Comparison of ENCODE assay signal across 13 cellular contexts in the genomic region with DNA sequence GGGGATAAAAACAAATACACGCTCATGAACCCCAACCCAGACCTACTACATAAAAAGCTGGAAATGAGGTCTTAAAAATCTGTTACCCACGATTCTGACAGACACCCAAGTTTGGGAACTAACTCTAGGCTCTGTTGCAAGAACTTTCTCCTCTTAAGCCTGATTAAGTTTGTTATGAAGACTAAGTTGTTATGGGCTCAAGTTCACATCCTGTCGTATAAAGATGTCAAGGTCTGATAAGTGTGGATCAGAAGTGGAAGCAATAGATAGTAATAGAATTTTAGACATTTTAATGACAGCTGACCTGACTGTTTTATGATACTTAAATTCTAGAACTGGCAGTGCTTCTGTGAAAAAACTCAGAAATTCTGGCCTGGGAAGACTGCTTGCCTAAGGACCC. TPM values are rescaled to one million over a fixed set of nuclear protein-coding genes. Genes with fewer than 3 reads are reported as not detected.
DNase-seq lines count a peak whose midpoint lies in the region; ATAC-seq, FAIRE-seq and TF ChIP-seq lines count a peak whose summit lies in the region.
"Had no signal": no experiment of that assay in that cellular context is flagged by ENCODE, and none has a peak within 500 bp of the region (broad histone marks: within the 10 kb centered on the region; RNA-seq: fewer than 3 reads in every experiment).

No MANE protein-coding gene starts in this region.

- H3K4me3 Mint-ChIP-seq in activated CD8-positive, alpha-beta T cell treated with anti-CD3 and anti-CD28 coated beads, Interleukin-2, amount 10 ng/mL, durations not matched to agents 7 days and 5 days: peak overlapping the region; percentile 63
- H3K4me3 Mint-ChIP-seq in memory B cell: no peak overlapping the region
- H3K4me3 Mint-ChIP-seq: H9 had no signal

- H3K4me1 Mint-ChIP-seq in activated CD8-positive, alpha-beta T cell treated with anti-CD3 and anti-CD28 coated beads, Interleukin-2, amount 10 ng/mL, durations not matched to agents 7 days and 5 days (ENCODE audit: low read depth): peaks cover 93% of the 10 kb centered on the region
- peaks cover 51% of the 10 kb centered on the region for H3K4me1 Mint-ChIP-seq in memory B cell

- no peak overlapping the region for H3K4me2 ChIP-seq in HepG2 (ENCODE audit: low read depth, low read length)

- TF ChIP-seq RAD21 in liver (IDR thresholded peaks at IDR 0.05) (no peak), HepG2 (CRISPR knock-in tag; IDR thresholded peaks at IDR 0.05) (no peak)

- intact Hi-C loops in HepG2 (cut with micrococcal nuclease; ENCODE audit: unreplicated experiment): no loop called here
- intact Hi-C loops in Right ventricle myocardium inferior (cut with DNase I): no loop called here

- no peaks in the 10 kb centered on the region for H3K27me3 ChIP-seq in liver (ENCODE audit: control insufficient read depth in 4 of 4, insufficient read depth in 4 of 4, low read length in 3 of 4)
- H3K27me3 ChIP-seq in HepG2 (ENCODE audit: control insufficient read depth in 1 of 2, insufficient read depth in 2 of 2, low read length in 2 of 2): no peaks in the 10 kb centered on the region
- H3K27me3 ChIP-seq: brain microvascular endothelial cell had no signal

- no peak overlapping the region for H3K4me3 ChIP-seq in liver (ENCODE audit: low read depth in 1 of 3, low read length in 3 of 3)
- H3K4me3 ChIP-seq in HepG2 (replicated peaks in 1 of 3; ENCODE audit: insufficient read depth in 1 of 3, low read depth in 2 of 3, low read length in 3 of 3): no peak overlapping the region
- H3K4me3 ChIP-seq: skin epidermis had no signal

- H3K36me3 Mint-ChIP-seq in activated CD8-positive, alpha-beta T cell treated with anti-CD3 and anti-CD28 coated beads, Interleukin-2, amount 10 ng/mL, durations not matched to agents 7 days and 5 days (ENCODE audit: low read depth): peaks cover 71% of the 10 kb centered on the region
- H3K36me3 Mint-ChIP-seq in memory B cell: no peaks in the 10 kb centered on the region

- ATAC-seq in HepG2 (no peak), memory B cell (ENCODE audit: low read depth) (no peak), Right ventricle myocardium inferior (no peak), GM21786 (IDR thresholded peaks at IDR 0.05; ENCODE audit: unreplicated experiment) (no peak)
- ATAC-seq in activated CD8-positive, alpha-beta T cell treated with anti-CD3 and anti-CD28 coated beads, Interleukin-2, amount 10 ng/mL, durations not matched to agents 7 days and 5 days: no peak

- peaks cover 99% of the 10 kb centered on the region for H3K79me2 ChIP-seq in HepG2 (ENCODE audit: insufficient read depth, low read length)

- H3K9me3 ChIP-seq in liver (ENCODE audit: control insufficient read depth in 4 of 4, low read length in 3 of 4): no peaks in the 10 kb centered on the region
- no peaks in the 10 kb centered on the region for H3K9me3 ChIP-seq in HepG2 (ENCODE audit: low read length)

- H3K4me1 ChIP-seq in liver (ENCODE audit: control insufficient read depth in 4 of 4, insufficient read depth in 4 of 4, low read length in 3 of 4) (peaks cover 18 to 78% (median 58%) of the 10 kb centered on the region in 4 donors), HepG2 (ENCODE audit: insufficient read depth, low read length) (peaks cover 88% of the 10 kb centered on the region)

- peaks cover 87% of the 10 kb centered on the region for H4K20me1 ChIP-seq in HepG2 (ENCODE audit: insufficient read depth, low read length)

- H3K9ac ChIP-seq in liver (ENCODE audit: low read depth in 1 of 2, low read length in 2 of 2): peak overlapping the region in 1 of 2 donors; percentile 51
- no peak overlapping the region for H3K9ac ChIP-seq in HepG2 (ENCODE audit: insufficient read depth, low read depth, low read length)

- 48% methylated on average over 3 of the region's 3 CpGs for WGBS in liver
- WGBS in HepG2 (ENCODE audit: low lambda C conversion rate): 97% methylated on average over 3 of the region's 3 CpGs

- CTCF ChIA-PET in HepG2 (lab: Yijun Ruan, JAX; ENCODE audit: low intra/inter-chr PET ratio, low total read pairs): no interaction called here
- CTCF ChIA-PET in activated CD8-positive, alpha-beta T cell treated with anti-CD3 and anti-CD28 coated beads, Interleukin-2, amount 10 ng/mL, durations not matched to agents 7 days and 5 days (lab: Charles Lee): interaction anchor here (1.1 to 8.2 kb wide), 10 partner anchors 10 to 37 kb away, joined by 3 to 84 read pairs (median 16); no protein-coding TSS in a partner anchor

- H3K36me3 ChIP-seq in liver (ENCODE audit: control insufficient read depth in 4 of 4, insufficient read depth in 3 of 4, low read depth in 1 of 4, low read length in 3 of 4) (peaks cover 0 to 10% (median 6%) of the 10 kb centered on the region in 4 donors), HepG2 (replicated peaks in 1 of 2; ENCODE audit: control insufficient read depth in 1 of 2, insufficient read depth in 2 of 2, low read length in 2 of 2) (peaks cover 2 to 15% of the 10 kb centered on the region in 2 experiments; a peak in 4 of 5 replicates)
- H3K36me3 ChIP-seq: brain microvascular endothelial cell had no signal

- TF ChIP-seq EP300 in HepG2 (IDR thresholded peaks at IDR 0.05; ENCODE audit: low read depth in 2 of 2, low read length in 2 of 2) (no peak), HepG2 (CRISPR knock-in tag; IDR thresholded peaks at IDR 0.05; ENCODE audit: borderline replicate concordance) (no peak)

- no peak for FAIRE-seq in HepG2 (lab: Jason Lieb, UNC)
- FAIRE-seq: RCC 7860 had no signal

- H3K27ac ChIP-seq in liver (ENCODE audit: low read depth in 1 of 2, low read length in 2 of 2): peak overlapping the region; percentile 83 to 87
- no peak overlapping the region for H3K27ac ChIP-seq in HepG2 (ENCODE audit: extremely low read length, insufficient read depth, low read length)
- H3K27ac ChIP-seq: brain microvascular endothelial cell had no signal

- no TSS peak for BruUV-seq in HepG2 (replicated peaks; lab: Mats Ljungman, UMichigan)

- H2AFZ ChIP-seq in HepG2 (ENCODE audit: low read length): no peak overlapping the region

- TF ChIP-seq CTCF in liver (IDR thresholded peaks at IDR 0.05; ENCODE audit: low read depth, low read length, missing input control) (no peak), HepG2 (CRISPR knock-in tag; IDR thresholded peaks at IDR 0.05) (no peak)

- no peaks in the 10 kb centered on the region for H3K27me3 Mint-ChIP-seq in activated CD8-positive, alpha-beta T cell treated with anti-CD3 and anti-CD28 coated beads, Interleukin-2, amount 10 ng/mL, durations not matched to agents 7 days and 5 days (ENCODE audit: low read depth)
- H3K27me3 Mint-ChIP-seq in memory B cell: no peaks in the 10 kb centered on the region

- POLR2A ChIA-PET in HepG2 (lab: Yijun Ruan, JAX): no interaction called here
- POLR2A ChIA-PET in activated CD8-positive, alpha-beta T cell treated with anti-CD3 and anti-CD28 coated beads, Interleukin-2, amount 10 ng/mL, durations not matched to agents 7 days and 5 days (lab: Charles Lee): interaction anchor here (1.4 to 7.3 kb wide), 4 partner anchors 10 to 13 kb away, joined by 4 to 98 read pairs (median 20); no protein-coding TSS in a partner anchor

- DNase-seq in HepG2 (ENCODE audit: low spot score) (no peak), memory B cell (ENCODE audit: low spot score in 2 of 2) (no peak), kidney glomerular epithelial cell (lab: John Stamatoyannopoulos, UW) (no peak), Right ventricle myocardium inferior (ENCODE audit: missing footprints) (no peak), H4 (ENCODE audit: low spot score) (no peak)
- peak; percentile 14 for DNase-seq in activated CD8-positive, alpha-beta T cell treated with anti-CD3 and anti-CD28 coated beads, Interleukin-2, amount 10 ng/mL, durations not matched to agents 7 days and 5 days
- DNase-seq: brain microvascular endothelial cell, DMS79, H9 had no signal

- TF ChIP-seq POLR2A in HepG2 (IDR thresholded peaks at IDR 0.05; ENCODE audit: insufficient read depth in 1 of 2, low read depth in 2 of 2, low read length in 2 of 2): no peak

- no peaks in the 10 kb centered on the region for H3K9me3 Mint-ChIP-seq in activated CD8-positive, alpha-beta T cell treated with anti-CD3 and anti-CD28 coated beads, Interleukin-2, amount 10 ng/mL, durations not matched to agents 7 days and 5 days (ENCODE audit: insufficient read depth)
- H3K9me3 Mint-ChIP-seq in memory B cell: no peaks in the 10 kb centered on the region
- H3K9me3 Mint-ChIP-seq: H9 had no signal

- in situ Hi-C loops in HepG2 (cut with HindIII; ENCODE audit: extremely low pct_ligation_motif_present, low pct_unique_long_range_greater_than_20kb): no loop called here

- H3K27ac Mint-ChIP-seq in activated CD8-positive, alpha-beta T cell treated with anti-CD3 and anti-CD28 coated beads, Interleukin-2, amount 10 ng/mL, durations not matched to agents 7 days and 5 days: peak overlapping the region; percentile 74
- peak overlapping the region; percentile 96 for H3K27ac Mint-ChIP-seq in memory B cell

RNA-seq across cellular contexts. Expression of a gene that starts 43.2 kb away (rescaled TPM):
- total RNA-seq in liver (100 to 1,000 TPM; 142 to 284 TPM), HepG2 (2016; rRNA removed; fragmentation: Illumina TruSeq; extraction: Trizol) (46.0 and 59.5 TPM in 2 replicates), Right ventricle myocardium inferior (9.9 TPM)
- polyA plus RNA-seq in liver (10 to 100 TPM; 58.6 to 63.3 TPM), HepG2 (2011; rRNA removed) (110 and 119 TPM in 2 replicates)
- total RNA-seq in HepG2 (2016; cell fraction: cytosol; rRNA removed; fragmentation: Illumina TruSeq; extraction: Trizol; ENCODE audit: low read depth): 12.8 and 14.6 TPM in 2 replicates
- total RNA-seq in HepG2 (2016; cell fraction: insoluble cytoplasmic fraction; rRNA removed; fragmentation: Illumina TruSeq; extraction: Trizol): 44.4 and 54.4 TPM in 2 replicates
- total RNA-seq in HepG2 (2016; cell fraction: membrane; rRNA removed; fragmentation: Illumina TruSeq; extraction: Trizol): 20.5 and 21.5 TPM in 2 replicates
- total RNA-seq in HepG2 (2016; cell fraction: nucleus; rRNA removed; fragmentation: Illumina TruSeq; extraction: Trizol): 50.5 and 53.1 TPM in 2 replicates
- 76.4 and 101 TPM in 2 replicates for polyA plus RNA-seq in HepG2 (2011; cell fraction: cytosol; rRNA removed)
- 114 and 124 TPM in 2 replicates for polyA plus RNA-seq in HepG2 (2011; cell fraction: nucleus; rRNA removed)
- 53.5 and 68.4 TPM in 2 replicates for polyA plus RNA-seq in HepG2 (2012)
- polyA plus RNA-seq in HepG2 (2016; cell fraction: cytosol; fragmentation: Illumina TruSeq; extraction: Trizol; ENCODE audit: low read depth): 1.7 and 2.2 TPM in 2 replicates
- polyA plus RNA-seq in HepG2 (2016; cell fraction: insoluble cytoplasmic fraction; fragmentation: Illumina TruSeq; extraction: Trizol; ENCODE audit: low read depth): 32.7 and 38.7 TPM in 2 replicates
- 5.6 and 6.6 TPM in 2 replicates for polyA plus RNA-seq in HepG2 (2016; cell fraction: membrane; fragmentation: Illumina TruSeq; extraction: Trizol; ENCODE audit: low read depth)
- 51.6 and 53.6 TPM in 2 replicates for polyA plus RNA-seq in HepG2 (2016; cell fraction: nucleus; fragmentation: Illumina TruSeq; extraction: Trizol; ENCODE audit: insufficient read depth, low read depth)
- 31.2 and 149 TPM in 2 replicates for polyA minus RNA-seq in HepG2 (2011; rRNA and poly(A)+ RNA removed; ENCODE audit: low replicate concordance)
- 95.1 and 103 TPM in 2 replicates for polyA minus RNA-seq in HepG2 (2011; cell fraction: cytosol; rRNA and poly(A)+ RNA removed)
- polyA minus RNA-seq in HepG2 (2011; cell fraction: nucleus; rRNA and poly(A)+ RNA removed): 171 and 204 TPM in 2 replicates
- 10 to 100 TPM; 77.5 TPM for total RNA-seq in activated CD8-positive, alpha-beta T cell treated with anti-CD3 and anti-CD28 coated beads, Interleukin-2, amount 10 ng/mL, durations not matched to agents 7 days and 5 days
- total RNA-seq in H4 (2014; rRNA removed; shearing (Covaris generic)): 17.1 and 21.6 TPM in 2 replicates
